25 cellular contexts compared by ENCODE assay signal in the genomic region with DNA sequence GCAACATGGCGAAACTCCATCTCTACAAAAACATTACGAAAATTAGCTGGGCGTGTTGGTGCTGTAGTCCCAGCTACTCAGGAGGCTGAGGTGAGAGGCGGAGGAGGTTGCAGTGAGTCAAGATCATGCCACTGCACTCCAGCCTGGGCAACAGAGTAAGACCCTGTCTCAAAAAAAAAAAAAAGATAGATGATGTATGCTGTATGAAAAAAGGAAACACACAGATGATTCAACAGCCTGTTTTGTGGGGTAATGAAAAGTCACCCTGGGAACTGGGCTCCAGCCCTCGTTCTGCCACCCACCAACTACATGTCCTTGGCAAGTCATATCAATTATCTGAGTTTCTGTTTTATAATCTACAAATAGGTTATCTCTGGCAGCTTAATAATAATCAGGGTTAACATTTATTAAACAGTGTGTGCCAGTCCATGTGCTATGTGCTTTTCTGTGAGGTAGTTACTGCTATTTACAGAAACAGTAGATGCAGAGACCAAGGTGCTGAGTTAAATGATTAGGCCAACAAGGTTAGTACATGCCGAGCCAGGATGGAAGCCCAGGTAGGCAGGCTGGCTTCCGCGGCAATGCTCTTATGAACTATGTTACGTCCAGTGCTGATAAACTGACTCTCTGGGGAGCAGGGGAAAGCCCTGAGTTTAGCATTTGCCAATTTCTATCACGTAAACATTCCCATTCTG. TPM values are rescaled to one million over a fixed set of nuclear protein-coding genes. Genes with fewer than 3 reads are reported as not detected.
"Had no signal": no experiment of that assay in that cellular context is flagged by ENCODE, and none has a peak within 500 bp of the region (broad histone marks: within the 10 kb centered on the region; RNA-seq: fewer than 3 reads in every experiment).

No MANE protein-coding gene starts in this region.

- H3K9me3 Mint-ChIP-seq: activated naive CD4-positive, alpha-beta T cell treated with anti-CD3 and anti-CD28 coated beads, Interleukin-2, amount 50 U/mL, for 72 hours; activated naive CD8-positive, alpha-beta T cell treated with anti-CD3 and anti-CD28 coated beads, Interleukin-2, amount 50 U/mL, for 24 hours; brain; WTC11 had no signal

- H3K36me3 ChIP-seq: ascending aorta had no signal

- H3K36me3 Mint-ChIP-seq: activated naive CD4-positive, alpha-beta T cell treated with anti-CD3 and anti-CD28 coated beads, Interleukin-2, amount 50 U/mL, for 72 hours; brain; WTC11 had no signal

- DNase-seq: activated CD4-positive, alpha-beta T cell treated with anti-CD3 and anti-CD28 coated beads for 48 hours; activated CD4-positive, alpha-beta T cell treated with anti-CD3 and anti-CD28 coated beads, Interleukin-2, amount 50 U/mL, for 4 hours; activated CD4-positive, CD25-positive, alpha-beta regulatory T cell treated with anti-CD3 and anti-CD28 coated beads, Interleukin-2, amount 50 U/mL, for 72 hours; activated CD8-positive, alpha-beta memory T cell treated with anti-CD3 and anti-CD28 coated beads, Interleukin-2, amount 50 U/mL, for 48 hours; activated CD8-positive, alpha-beta T cell treated with anti-CD3 and anti-CD28 coated beads, Interleukin-2, amount 10 ng/mL, durations not matched to agents 7 days and 5 days; activated naive CD8-positive, alpha-beta T cell treated with anti-CD3 and anti-CD28 coated beads, Interleukin-2, amount 50 U/mL, for 24 hours; activated T-cell treated with anti-CD3 and anti-CD28 coated beads, Interleukin-2, amount 50 U/mL, for 1 hour; amniotic stem cell; NCI-H1105 treated with DMSO at 0.1 percent for 48 hours; NCI-H1436 treated with DMSO at 0.1 percent for 48 hours; NCI-H187; NCI-H2081; NCI-H2227 treated with DMSO at 0.1 percent for 48 hours; NCI-H526; NCI-H82; SIG-M5; T-helper 17 cell; T-helper 9 cell had no signal

- H3K4me3 ChIP-seq: ascending aorta, K562 had no signal

- H3K27ac Mint-ChIP-seq: activated CD8-positive, alpha-beta T cell treated with anti-CD3 and anti-CD28 coated beads, Interleukin-2, amount 10 ng/mL, durations not matched to agents 7 days and 5 days; activated naive CD4-positive, alpha-beta T cell treated with anti-CD3 and anti-CD28 coated beads, Interleukin-2, amount 50 U/mL, for 72 hours; activated naive CD8-positive, alpha-beta T cell treated with anti-CD3 and anti-CD28 coated beads, Interleukin-2, amount 50 U/mL, for 24 hours; brain; T-helper 17 cell; WTC11 had no signal

- H3K27me3 ChIP-seq: ascending aorta had no signal

- H3K27ac ChIP-seq: ascending aorta had no signal

- H3K4me1 ChIP-seq: ascending aorta had no signal

- ATAC-seq: activated CD8-positive, alpha-beta T cell treated with anti-CD3 and anti-CD28 coated beads, Interleukin-2, amount 10 ng/mL, durations not matched to agents 7 days and 5 days; activated naive CD4-positive, alpha-beta T cell treated with anti-CD3 and anti-CD28 coated beads, Interleukin-2, amount 50 U/mL, for 72 hours; activated naive CD8-positive, alpha-beta T cell treated with anti-CD3 and anti-CD28 coated beads, Interleukin-2, amount 50 U/mL, for 24 hours; K562; T-helper 17 cell; WTC11 had no signal

- H3K4me1 Mint-ChIP-seq: activated naive CD8-positive, alpha-beta T cell treated with anti-CD3 and anti-CD28 coated beads, Interleukin-2, amount 50 U/mL, for 24 hours; brain had no signal

- H3K4me3 Mint-ChIP-seq: activated CD8-positive, alpha-beta T cell treated with anti-CD3 and anti-CD28 coated beads, Interleukin-2, amount 10 ng/mL, durations not matched to agents 7 days and 5 days; activated naive CD8-positive, alpha-beta T cell treated with anti-CD3 and anti-CD28 coated beads, Interleukin-2, amount 50 U/mL, for 24 hours; brain; T-helper 17 cell; WTC11 had no signal

- FAIRE-seq: K562 had no signal

- H3K9me3 ChIP-seq: ascending aorta had no signal

RNA-seq across cellular contexts. Expression of a gene that starts 1.1 kb away (rescaled TPM):
- total RNA-seq: activated CD8-positive, alpha-beta T cell treated with anti-CD3 and anti-CD28 coated beads, Interleukin-2, amount 10 ng/mL, durations not matched to agents 7 days and 5 days; activated naive CD4-positive, alpha-beta T cell treated with anti-CD3 and anti-CD28 coated beads, Interleukin-2, amount 50 U/mL, for 72 hours; ascending aorta; K562; NCI-H460; RPMI7951; T-helper 17 cell; WTC11 had no signal
- polyA plus RNA-seq: K562 had no signal

RNA-seq across cellular contexts. Expression of a gene that starts 50.7 kb away (rescaled TPM):
- total RNA-seq: RPMI7951 had no signal

RNA-seq across cellular contexts. Expression of a gene that starts 57.3 kb away (rescaled TPM):
- total RNA-seq: ascending aorta had no signal
